Comparison of ENCODE assay signal across 8 cellular contexts in the genomic region with DNA sequence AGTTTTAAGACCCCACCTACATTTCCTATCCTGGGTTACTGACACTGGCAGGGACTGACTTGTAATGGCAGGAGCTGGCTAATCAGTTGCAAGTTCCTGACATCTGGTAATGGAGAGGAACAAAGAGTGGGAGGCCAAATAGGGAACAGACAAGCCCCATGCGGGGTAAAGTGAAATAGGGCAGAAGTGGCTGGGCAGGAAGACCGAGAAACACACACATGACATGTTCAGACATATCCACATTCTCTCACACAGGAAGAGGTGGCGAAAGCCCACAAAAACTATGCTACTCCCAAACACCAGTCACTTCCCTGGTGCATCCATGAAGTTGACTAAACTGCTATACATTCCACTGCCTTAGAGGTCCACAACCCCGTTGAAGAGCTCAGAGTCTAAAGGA.
DNase-seq lines count a peak whose midpoint lies in the region; ATAC-seq and TF ChIP-seq lines count a peak whose summit lies in the region.

No MANE protein-coding gene starts in this region.

- no peak overlapping the region for H3K4me3 ChIP-seq in BLaER1 treated with 17β-estradiol and CSF1 and Interleukin-3, amounts not matched to agents 10 nM and 100 nM
- H3K4me3 ChIP-seq in brain microvascular endothelial cell (ENCODE audit: low read depth, low read length) (no peak overlapping the region), BE2C (ENCODE audit: low read depth, low read length) (no peak overlapping the region), WERI-Rb-1 (ENCODE audit: low read depth, low read length) (no peak overlapping the region)

- H3K27ac ChIP-seq in BLaER1 treated with 17β-estradiol and CSF1 and Interleukin-3, amounts not matched to agents 10 nM and 100 nM: peak overlapping the region; percentile 26 to 81 (median 69); a peak in 21 of 22 replicates
- H3K27ac ChIP-seq in brain microvascular endothelial cell (peak overlapping the region; percentile 34), WERI-Rb-1 (no peak overlapping the region)

- H3K4me2 ChIP-seq in BLaER1 treated with 17β-estradiol and CSF1 and Interleukin-3, amounts not matched to agents 10 nM and 100 nM: peak overlapping the region; percentile 56 to 79 (median 64)

- H3K27me3 ChIP-seq in BLaER1 treated with 17β-estradiol and CSF1 and Interleukin-3, amounts not matched to agents 10 nM and 100 nM: no peaks in the 10 kb centered on the region
- H3K27me3 ChIP-seq in brain microvascular endothelial cell (replicated peaks): no peaks in the 10 kb centered on the region
- H3K27me3 ChIP-seq in BE2C: no peaks in the 10 kb centered on the region
- no peaks in the 10 kb centered on the region for H3K27me3 ChIP-seq in WERI-Rb-1 (ENCODE audit: insufficient read depth, low read depth, severe bottlenecking)

- DNase-seq in brain microvascular endothelial cell (no peak), neural crest cell (ENCODE audit: low read depth, low spot score) (no peak), BE2C (no peak), WERI-Rb-1 (no peak), HT-29 (ENCODE audit: low spot score) (no peak)

- peaks cover 44% of the 10 kb centered on the region for H3K4me1 Mint-ChIP-seq in neural crest cell

- no peaks in the 10 kb centered on the region for H3K9me3 Mint-ChIP-seq in neural crest cell

- peaks cover 50 to 72% (median 57%) of the 10 kb centered on the region in 10 experiments for H3K4me1 ChIP-seq in BLaER1 treated with 17β-estradiol and CSF1 and Interleukin-3, amounts not matched to agents 10 nM and 100 nM
- peaks cover 20% of the 10 kb centered on the region for H3K4me1 ChIP-seq in BE2C

- peak; percentile 59 for ATAC-seq in GM19455 (IDR thresholded peaks at IDR 0.05; ENCODE audit: unreplicated experiment)
- ATAC-seq in HG03469 (IDR thresholded peaks at IDR 0.05; ENCODE audit: unreplicated experiment): peak; percentile 54

- peak overlapping the region in 6 of 11 experiments; percentile 23 to 55 (median 39); a peak in 8 of 22 replicates for H3K9ac ChIP-seq in BLaER1 treated with 17β-estradiol and CSF1 and Interleukin-3, amounts not matched to agents 10 nM and 100 nM

- H3K27me3 Mint-ChIP-seq in neural crest cell (ENCODE audit: low read depth): no peaks in the 10 kb centered on the region

- TF ChIP-seq CTCF in brain microvascular endothelial cell (IDR thresholded peaks at IDR 0.05; ENCODE audit: low read depth, low read length, missing control alignments): no peak
- TF ChIP-seq CTCF in neural crest cell (conservative IDR thresholded peaks at IDR 0.05): no peak
- no peak for TF ChIP-seq CTCF in BE2C (IDR thresholded peaks at IDR 0.05; ENCODE audit: low read depth, low read length)
- no peak for TF ChIP-seq CTCF in WERI-Rb-1 (IDR thresholded peaks at IDR 0.05; ENCODE audit: low read depth, low read length)

- H3K36me3 ChIP-seq in BLaER1 treated with 17β-estradiol and CSF1 and Interleukin-3, amounts not matched to agents 10 nM and 100 nM: no peaks in the 10 kb centered on the region
- H3K36me3 ChIP-seq in brain microvascular endothelial cell (replicated peaks) (no peaks in the 10 kb centered on the region), BE2C (no peaks in the 10 kb centered on the region), WERI-Rb-1 (no peaks in the 10 kb centered on the region)

- H3K27ac Mint-ChIP-seq in neural crest cell (ENCODE audit: unreplicated experiment): peak overlapping the region; percentile 92

- H3K9me3 ChIP-seq in BLaER1 treated with 17β-estradiol and CSF1 and Interleukin-3, amounts not matched to agents 10 nM and 100 nM (replicated peaks in 1 of 11): peaks cover 4 to 66% (median 15%) of the 10 kb centered on the region in 11 experiments; a peak in 19 of 22 replicates
- no peaks in the 10 kb centered on the region for H3K9me3 ChIP-seq in BE2C
- no peaks in the 10 kb centered on the region for H3K9me3 ChIP-seq in WERI-Rb-1 (ENCODE audit: severe bottlenecking)

- in situ Hi-C loops in brain microvascular endothelial cell (cut with HindIII; ENCODE audit: low pct_ligation_motif_present, low sequenced_read_pairs): no loop called here

- H3K36me3 Mint-ChIP-seq in neural crest cell (ENCODE audit: low read depth): peaks cover 3% of the 10 kb centered on the region

- no peak overlapping the region for H3K4me3 Mint-ChIP-seq in neural crest cell

- no peaks in the 10 kb centered on the region for H4K20me1 ChIP-seq in BLaER1 treated with 17β-estradiol and CSF1 and Interleukin-3, amounts not matched to agents 10 nM and 100 nM
